ENCODE assay signal across 8 cellular contexts in genomic region chr10:22712959-22713852, GRCh38. TPM values are rescaled to one million over a fixed set of nuclear protein-coding genes. Genes with fewer than 3 reads are reported as not detected.
DNase-seq lines count a peak whose midpoint lies in the region; FAIRE-seq and TF ChIP-seq lines count a peak whose summit lies in the region.

No MANE protein-coding gene starts in this region.

- DNase-seq in AG10803 (ENCODE audit: low read depth) (peak; percentile 27), GM19239 (ENCODE audit: insufficient read length, low spot score) (peak; percentile 26), stomach (peak; percentile 38), NCI-H2081 treated with DMSO at 0.1 percent for 48 hours (lab: John Stamatoyannopoulos, UW) (no peak)
- DNase-seq in activated CD4-positive, alpha-beta T cell treated with anti-CD3 and anti-CD28 coated beads for 48 hours, result peak; percentile 55
- DNase-seq in effector CD4-positive, alpha-beta T cell, result peak; percentile 29

- H3K4me3 ChIP-seq in AG10803 (ENCODE audit: low read length) (peak overlapping the region; percentile 92), HUES64 (ENCODE audit: low read length) (peak overlapping the region; percentile 82), mesodermal cell (ENCODE audit: extremely low read depth, insufficient read depth, low read length, poor library complexity, severe bottlenecking) (peak overlapping the region; percentile 92), stomach (peak overlapping the region; percentile 77 to 99 (median 92))

- peaks cover 28% of the 10 kb centered on the region for H3K27me3 ChIP-seq in HUES64 (ENCODE audit: insufficient read depth, low read length)
- H3K27me3 ChIP-seq in stomach, result no peaks in the 10 kb centered on the region

- TF ChIP-seq CTCF in AG10803 (conservative IDR thresholded peaks at IDR 0.05; ENCODE audit: low read length) (no peak), stomach (IDR thresholded peaks at IDR 0.05) (no peak)

- H3K9ac ChIP-seq in HUES64 (ENCODE audit: low read depth, low read length), result no peak overlapping the region

- TF ChIP-seq POLR2A in stomach (IDR thresholded peaks at IDR 0.05), result no peak

- H3K9me3 ChIP-seq in HUES64 (ENCODE audit: insufficient read depth, low read depth, low read length), result no peaks in the 10 kb centered on the region
- H3K9me3 ChIP-seq in mesodermal cell (ENCODE audit: control insufficient read depth, low read length), result no peaks in the 10 kb centered on the region
- no peaks in the 10 kb centered on the region for H3K9me3 ChIP-seq in stomach

- under 1% methylated on average over 72 of the region's 72 CpGs for WGBS in HUES64
- 0 to 1% methylated on average over 41 to 55 of the region's 72 CpGs for WGBS in mesodermal cell (ENCODE audit: insufficient coverage in 2 of 2), 2 experiments
- WGBS in stomach, 5 donors, result 0 to 1% (median 1%) methylated on average over 24 to 72 of the region's 72 CpGs

- no peak for TF ChIP-seq EP300 in stomach (IDR thresholded peaks at IDR 0.05)

- intact Hi-C loops in stomach (cut with DNase I; ENCODE audit: low total_unique reads), result no loop called here

- no peak overlapping the region for H3K27ac ChIP-seq in HUES64 (ENCODE audit: low read depth, low read length)
- no peak overlapping the region for H3K27ac ChIP-seq in mesodermal cell (ENCODE audit: low read depth, low read length, severe bottlenecking)
- H3K27ac ChIP-seq in stomach, result peak overlapping the region; percentile 85 to 94 (median 89)

- FAIRE-seq in GM19239 (lab: Jason Lieb, UNC), result peak; percentile 66

- no peaks in the 10 kb centered on the region for H3K36me3 ChIP-seq in HUES64 (ENCODE audit: insufficient read depth, low read length)
- no peaks in the 10 kb centered on the region for H3K36me3 ChIP-seq in mesodermal cell (ENCODE audit: control insufficient read depth, insufficient read depth, low read length)
- no peaks in the 10 kb centered on the region for H3K36me3 ChIP-seq in stomach

- H3K4me1 ChIP-seq in HUES64 (ENCODE audit: insufficient read depth, low read length) (peaks cover 22% of the 10 kb centered on the region), mesodermal cell (ENCODE audit: control insufficient read depth, insufficient read depth, low read length, poor library complexity, severe bottlenecking) (no peaks in the 10 kb centered on the region), stomach (peaks cover 0 to 40% (median 24%) of the 10 kb centered on the region in 4 donors)

RNA-seq across cellular contexts. Expression of gene PIP4K2A, which starts 1.2 kb away (rescaled TPM):
- polyA plus RNA-seq in HUES64 (2013, experiment 1 of 2), result 22.0 TPM
- polyA plus RNA-seq in HUES64 (2013, experiment 2 of 2), result 22.4 TPM
- polyA plus RNA-seq in mesodermal cell (2013, experiment 1 of 2), result 41.2 TPM
- polyA plus RNA-seq in mesodermal cell (2013, experiment 2 of 2), result 42.1 TPM
- 10 to 100 TPM in 4 of 5 donors, 1 to 10 TPM in 1; 6.7 to 61.3 (median 18.3) TPM for total RNA-seq in stomach
- polyA plus RNA-seq in stomach, result 10 to 100 TPM in 1 of 3 donors, 1 to 10 TPM in 2; 8.0 to 12.1 (median 9.4) TPM

Comparison
In these comparisons a context has a peak if more than half of its experiments do, and no peak if none do; other contexts are left out.
1. H3K27ac ChIP-seq: peak in stomach (5 of 5); none in HUES64 (single experiment) and mesodermal cell (single experiment).
2. Peak in every context shown above with its lines, with median percentiles within 50 percentile points of each other: H3K4me3 ChIP-seq.